ENCODE assay signal across 1 cellular context in the genomic region with DNA sequence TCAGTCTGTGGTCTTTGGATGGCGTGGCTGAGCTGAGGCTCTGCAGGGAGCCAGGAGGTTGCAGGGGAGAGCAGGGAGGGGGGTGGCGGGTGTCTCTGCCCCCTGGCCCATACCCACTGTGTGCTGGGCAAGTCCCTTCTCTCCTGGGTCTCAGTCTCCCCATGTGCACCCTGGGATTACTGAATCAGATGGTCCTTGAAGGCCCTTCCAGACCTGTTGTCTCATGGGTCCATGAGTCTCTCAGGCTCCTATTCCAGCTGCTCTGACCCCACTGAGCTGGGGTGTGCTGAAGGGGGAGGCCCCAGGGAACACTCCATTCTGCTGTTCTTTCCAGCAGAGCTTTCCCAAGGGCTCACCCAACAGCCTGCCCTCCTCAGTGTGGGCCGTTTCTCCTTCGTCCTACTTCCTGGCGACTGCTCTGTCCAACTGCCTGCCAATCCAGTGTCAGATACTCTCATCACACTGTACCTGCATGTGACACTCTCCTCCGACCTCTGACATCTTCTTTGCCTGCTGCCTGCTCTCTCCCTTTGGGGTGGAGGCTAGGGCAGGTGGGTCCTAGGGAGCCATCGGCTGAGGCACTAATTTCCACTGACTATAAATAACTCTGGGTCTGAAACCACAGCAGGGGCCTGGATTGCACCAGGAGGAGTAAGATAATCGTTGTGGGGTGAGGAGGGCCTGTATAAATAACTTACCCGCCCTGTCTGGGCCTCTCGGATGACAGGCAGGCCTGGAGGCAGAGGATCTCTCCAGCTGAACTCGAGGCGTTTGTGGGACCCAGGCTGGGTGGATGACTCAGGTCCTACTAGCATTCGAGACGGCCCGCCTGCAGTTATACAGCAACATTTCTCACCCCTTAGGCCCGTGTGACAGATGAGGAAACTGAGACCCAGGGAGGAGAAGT.
A peak's percentile ranks its signal among the peaks of the same experiment; 100 is the strongest.
TF ChIP-seq lines count a peak whose summit lies in the region.

No MANE protein-coding gene starts in this region.

TF ChIP-seq in HEK293, 187 proteins besides CTCF, POLR2A, EP300 and RAD21 (continued from another document and continues in another):
- TF ChIP-seq REST (tag by site-specific recombination; IDR thresholded peaks at IDR 0.05) (0 out of 2 replicates have a peak, but pooled peaks have one; percentile 36), ZNF416 (tag by site-specific recombination; IDR thresholded peaks at IDR 0.05) (no peak), ZNF449 (tag by site-specific recombination; IDR thresholded peaks at IDR 0.05) (no peak), ZNF157 (tag by site-specific recombination; IDR thresholded peaks at IDR 0.05) (no peak), ZNF645 (tag by site-specific recombination; IDR thresholded peaks at IDR 0.05) (no peak), PATZ1 (tag by site-specific recombination; IDR thresholded peaks at IDR 0.05) (peak; percentile 55; the same call in 1 of the 2 replicates), ZFP41 (tag by site-specific recombination; IDR thresholded peaks at IDR 0.05; ENCODE audit: borderline replicate concordance) (no peak), ZNF24 (tag by site-specific recombination; IDR thresholded peaks at IDR 0.05) (no peak), ZNF585B (tag by site-specific recombination; IDR thresholded peaks at IDR 0.05) (no peak), ZBTB21 (tag by site-specific recombination; IDR thresholded peaks at IDR 0.05) (no peak; the same call in 1 of the 2 replicates), WT1 (tag by site-specific recombination; IDR thresholded peaks at IDR 0.05) (peak; percentile 56; the same call in 1 of the 2 replicates), ZNF785 (tag by site-specific recombination; IDR thresholded peaks at IDR 0.05) (no peak), ZNF768 (tag by site-specific recombination; IDR thresholded peaks at IDR 0.05) (no peak), ZNF791 (tag by site-specific recombination; IDR thresholded peaks at IDR 0.05) (no peak), ZNF148 (tag by site-specific recombination; IDR thresholded peaks at IDR 0.05; ENCODE audit: borderline replicate concordance) (no peak), ZIC2 (tag by site-specific recombination; IDR thresholded peaks at IDR 0.05) (peak; percentile 94), HOXC10 (CRISPR knock-in tag; IDR thresholded peaks at IDR 0.05) (no peak), ZNF513 (tag by site-specific recombination; IDR thresholded peaks at IDR 0.05) (no peak), ZFP69B (tag by site-specific recombination; IDR thresholded peaks at IDR 0.05) (peak; percentile 93), ZNF341 (tag by site-specific recombination; IDR thresholded peaks at IDR 0.05; ENCODE audit: low read depth) (peak; percentile 69), ZNF837 (tag by site-specific recombination; IDR thresholded peaks at IDR 0.05) (no peak), ZNF48 (tag by site-specific recombination; IDR thresholded peaks at IDR 0.05) (no peak), ZNF510 (tag by site-specific recombination; IDR thresholded peaks at IDR 0.05; ENCODE audit: insufficient replicate concordance) (no peak), GFI1B (tag by site-specific recombination; IDR thresholded peaks at IDR 0.05) (no peak), ZBTB8A (tag by site-specific recombination; IDR thresholded peaks at IDR 0.05) (0 out of 2 replicates have a peak, but pooled peaks have one; percentile 15)
- TF ChIP-seq, protein P1, sequence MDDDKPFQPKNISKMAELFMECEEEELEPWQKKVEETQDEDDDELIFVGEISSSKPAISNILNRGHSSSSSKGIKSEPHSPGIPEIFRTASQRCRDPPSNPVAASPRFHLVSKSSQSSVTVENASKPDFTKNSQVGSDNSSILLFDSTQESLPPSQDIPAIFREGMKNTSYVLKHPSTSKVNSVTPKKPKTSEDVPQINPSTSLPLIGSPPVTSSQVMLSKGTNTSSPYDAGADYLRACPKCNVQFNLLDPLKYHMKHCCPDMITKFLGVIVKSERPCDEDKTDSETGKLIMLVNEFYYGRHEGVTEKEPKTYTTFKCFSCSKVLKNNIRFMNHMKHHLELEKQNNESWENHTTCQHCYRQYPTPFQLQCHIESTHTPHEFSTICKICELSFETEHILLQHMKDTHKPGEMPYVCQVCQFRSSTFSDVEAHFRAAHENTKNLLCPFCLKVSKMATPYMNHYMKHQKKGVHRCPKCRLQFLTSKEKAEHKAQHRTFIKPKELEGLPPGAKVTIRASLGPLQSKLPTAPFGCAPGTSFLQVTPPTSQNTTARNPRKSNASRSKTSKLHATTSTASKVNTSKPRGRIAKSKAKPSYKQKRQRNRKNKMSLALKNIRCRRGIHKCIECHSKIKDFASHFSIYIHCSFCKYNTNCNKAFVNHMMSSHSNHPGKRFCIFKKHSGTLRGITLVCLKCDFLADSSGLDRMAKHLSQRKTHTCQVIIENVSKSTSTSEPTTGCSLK (tag by site-specific recombination; IDR thresholded peaks at IDR 0.05): no peak
- TF ChIP-seq, protein P2, sequence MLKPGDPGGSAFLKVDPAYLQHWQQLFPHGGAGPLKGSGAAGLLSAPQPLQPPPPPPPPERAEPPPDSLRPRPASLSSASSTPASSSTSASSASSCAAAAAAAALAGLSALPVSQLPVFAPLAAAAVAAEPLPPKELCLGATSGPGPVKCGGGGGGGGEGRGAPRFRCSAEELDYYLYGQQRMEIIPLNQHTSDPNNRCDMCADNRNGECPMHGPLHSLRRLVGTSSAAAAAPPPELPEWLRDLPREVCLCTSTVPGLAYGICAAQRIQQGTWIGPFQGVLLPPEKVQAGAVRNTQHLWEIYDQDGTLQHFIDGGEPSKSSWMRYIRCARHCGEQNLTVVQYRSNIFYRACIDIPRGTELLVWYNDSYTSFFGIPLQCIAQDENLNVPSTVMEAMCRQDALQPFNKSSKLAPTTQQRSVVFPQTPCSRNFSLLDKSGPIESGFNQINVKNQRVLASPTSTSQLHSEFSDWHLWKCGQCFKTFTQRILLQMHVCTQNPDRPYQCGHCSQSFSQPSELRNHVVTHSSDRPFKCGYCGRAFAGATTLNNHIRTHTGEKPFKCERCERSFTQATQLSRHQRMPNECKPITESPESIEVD (tag by site-specific recombination; IDR thresholded peaks at IDR 0.05): no peak
- TF ChIP-seq, protein P3, sequence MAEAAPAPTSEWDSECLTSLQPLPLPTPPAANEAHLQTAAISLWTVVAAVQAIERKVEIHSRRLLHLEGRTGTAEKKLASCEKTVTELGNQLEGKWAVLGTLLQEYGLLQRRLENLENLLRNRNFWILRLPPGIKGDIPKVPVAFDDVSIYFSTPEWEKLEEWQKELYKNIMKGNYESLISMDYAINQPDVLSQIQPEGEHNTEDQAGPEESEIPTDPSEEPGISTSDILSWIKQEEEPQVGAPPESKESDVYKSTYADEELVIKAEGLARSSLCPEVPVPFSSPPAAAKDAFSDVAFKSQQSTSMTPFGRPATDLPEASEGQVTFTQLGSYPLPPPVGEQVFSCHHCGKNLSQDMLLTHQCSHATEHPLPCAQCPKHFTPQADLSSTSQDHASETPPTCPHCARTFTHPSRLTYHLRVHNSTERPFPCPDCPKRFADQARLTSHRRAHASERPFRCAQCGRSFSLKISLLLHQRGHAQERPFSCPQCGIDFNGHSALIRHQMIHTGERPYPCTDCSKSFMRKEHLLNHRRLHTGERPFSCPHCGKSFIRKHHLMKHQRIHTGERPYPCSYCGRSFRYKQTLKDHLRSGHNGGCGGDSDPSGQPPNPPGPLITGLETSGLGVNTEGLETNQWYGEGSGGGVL (tag by site-specific recombination; IDR thresholded peaks at IDR 0.05): peak; percentile 63
- TF ChIP-seq, protein P4, sequence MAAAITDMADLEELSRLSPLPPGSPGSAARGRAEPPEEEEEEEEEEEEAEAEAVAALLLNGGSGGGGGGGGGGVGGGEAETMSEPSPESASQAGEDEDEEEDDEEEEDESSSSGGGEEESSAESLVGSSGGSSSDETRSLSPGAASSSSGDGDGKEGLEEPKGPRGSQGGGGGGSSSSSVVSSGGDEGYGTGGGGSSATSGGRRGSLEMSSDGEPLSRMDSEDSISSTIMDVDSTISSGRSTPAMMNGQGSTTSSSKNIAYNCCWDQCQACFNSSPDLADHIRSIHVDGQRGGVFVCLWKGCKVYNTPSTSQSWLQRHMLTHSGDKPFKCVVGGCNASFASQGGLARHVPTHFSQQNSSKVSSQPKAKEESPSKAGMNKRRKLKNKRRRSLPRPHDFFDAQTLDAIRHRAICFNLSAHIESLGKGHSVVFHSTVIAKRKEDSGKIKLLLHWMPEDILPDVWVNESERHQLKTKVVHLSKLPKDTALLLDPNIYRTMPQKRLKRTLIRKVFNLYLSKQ (tag by site-specific recombination; IDR thresholded peaks at IDR 0.05; ENCODE audit: borderline replicate concordance): no peak
